In genomic region chr9:131800885-131801284, GRCh38 we compare ENCODE assay signal across 17 cellular contexts.
"Had no signal": no experiment of that assay in that cellular context is flagged by ENCODE, and none has a peak within 500 bp of the region (broad histone marks: within the 10 kb centered on the region; RNA-seq: fewer than 3 reads in every experiment).

No MANE protein-coding gene starts in this region.

- H3K9me3 Mint-ChIP-seq: nephron progenitor cell; stimulated activated naive CD8-positive, alpha-beta T cell treated with anti-CD3 and anti-CD28 coated beads, Interleukin-15, Interleukin-2, amounts not matched to agents 100 ng/mL and 50 ng/mL, for 24 hours had no signal

- H3K36me3 Mint-ChIP-seq: stimulated activated memory B cell treated with anti-CD40 and anti-IgM and Interleukin-4, amounts not matched to agents 10 μg/mL and 1 μg/mL and 100 μg/mL, for 72 hours had no signal

- H3K27ac Mint-ChIP-seq: effector memory CD8-positive, alpha-beta T cell; naive thymus-derived CD4-positive, alpha-beta T cell; nephron progenitor cell; stimulated activated memory B cell treated with anti-CD40 and anti-IgM and Interleukin-4, amounts not matched to agents 10 μg/mL and 1 μg/mL and 100 μg/mL, for 72 hours; stimulated activated naive CD8-positive, alpha-beta T cell treated with anti-CD3 and anti-CD28 coated beads, Interleukin-15, Interleukin-2, amounts not matched to agents 100 ng/mL and 50 ng/mL, for 24 hours had no signal

- H3K4me3 ChIP-seq: esophagus muscularis mucosa, gastrocnemius medialis, psoas muscle, spleen, tibial artery, upper lobe of left lung, uterus had no signal

- H3K4me1 Mint-ChIP-seq: naive thymus-derived CD4-positive, alpha-beta T cell; stimulated activated memory B cell treated with anti-CD40 and anti-IgM and Interleukin-4, amounts not matched to agents 10 μg/mL and 1 μg/mL and 100 μg/mL, for 72 hours had no signal

- DNase-seq: effector memory CD8-positive, alpha-beta T cell; gastrocnemius medialis; islet precursor cell; mammary epithelial cell; naive thymus-derived CD4-positive, alpha-beta T cell; nephron progenitor cell; psoas muscle; spleen; stimulated activated CD4-positive, alpha-beta T cell treated with anti-CD3 and anti-CD28 coated beads, Interleukin-15, amount 100 ng/mL, for 24 hours; stimulated activated CD4-positive, alpha-beta T cell treated with anti-CD3 and anti-CD28 coated beads, Interleukin-1b, Interleukin-23, amount 100 ng/mL, for 48 hours; stimulated activated CD4-positive, alpha-beta T cell treated with anti-CD3 and anti-CD28 coated beads, Interleukin-4, amount 100 ng/mL, for 24 hours; tibial artery; upper lobe of left lung; uterus had no signal

- H3K4me3 Mint-ChIP-seq: effector memory CD8-positive, alpha-beta T cell; naive thymus-derived CD4-positive, alpha-beta T cell; nephron progenitor cell; stimulated activated memory B cell treated with anti-CD40 and anti-IgM and Interleukin-4, amounts not matched to agents 10 μg/mL and 1 μg/mL and 100 μg/mL, for 72 hours; stimulated activated naive CD8-positive, alpha-beta T cell treated with anti-CD3 and anti-CD28 coated beads, Interleukin-15, Interleukin-2, amounts not matched to agents 100 ng/mL and 50 ng/mL, for 24 hours had no signal
